Comparison of ENCODE assay signal across 26 cellular contexts in the genomic region with DNA sequence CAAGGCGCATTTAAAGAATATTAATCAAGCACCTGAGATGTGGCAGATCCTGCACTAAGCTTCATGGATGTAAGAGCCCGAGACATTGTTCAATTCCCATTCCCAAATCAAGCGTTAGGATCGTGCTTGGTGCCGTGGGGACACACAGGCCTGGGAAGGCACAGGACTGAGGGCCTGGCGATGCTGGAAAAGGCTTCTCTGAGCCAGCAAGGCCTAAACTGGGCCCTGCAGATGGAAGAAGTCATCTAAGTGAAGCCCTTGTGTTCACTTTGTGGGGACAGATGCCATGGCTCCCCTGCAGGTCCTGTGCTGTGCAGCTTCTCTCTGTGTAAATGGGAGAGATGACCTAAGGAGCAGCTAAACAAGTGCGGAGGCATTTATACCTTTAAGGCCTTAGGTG.
"Had no signal": no experiment of that assay in that cellular context is flagged by ENCODE, and none has a peak within 500 bp of the region (broad histone marks: within the 10 kb centered on the region; RNA-seq: fewer than 3 reads in every experiment).

No MANE protein-coding gene starts in this region.

- H3K4me2 ChIP-seq: neural progenitor cell had no signal

- H3K4me3 ChIP-seq: heart right ventricle, lung, mucosa of descending colon, neural progenitor cell, ovary, right lobe of liver, testis, tibial artery had no signal

- ATAC-seq: foreskin keratinocyte; mucosa of descending colon; natural killer cell treated with Interleukin-12 subunit alpha and Interleukin-12 subunit beta and Interleukin-15 and Interleukin-18, amount 100 ng/mL, for 72 hours had no signal

- H3K27me3 Mint-ChIP-seq: type B pancreatic cell had no signal

- DNase-seq: cerebellar nuclear complex; cortex of kidney; foreskin keratinocyte; glutamatergic neuron; immature natural killer cell; islet precursor cell; kidney glomerular epithelial cell; mucosa of descending colon; naive B cell; retina; right lobe of liver; small intestine; stimulated activated CD4-positive, alpha-beta T cell treated with anti-CD3 and anti-CD28 coated beads, Interleukin-15, amount 100 ng/mL, for 24 hours; stimulated activated CD4-positive, alpha-beta T cell treated with anti-CD3 and anti-CD28 coated beads, Interleukin-2, amount 100 ng/mL, for 48 hours; stimulated activated naive B cell treated with anti-CD40 and anti-IgM and Interleukin-4, amounts not matched to agents 10 μg/mL and 1 μg/mL and 100 μg/mL, for 72 hours; tibial artery had no signal

- H2AFZ ChIP-seq: neural progenitor cell had no signal

- H3K9ac ChIP-seq: neural progenitor cell had no signal

- H3K4me3 Mint-ChIP-seq: immature natural killer cell; memory B cell; mesothelial cell of epicardium; naive B cell; natural killer cell treated with Interleukin-12 subunit alpha and Interleukin-12 subunit beta and Interleukin-15 and Interleukin-18, amount 100 ng/mL, for 72 hours; neural progenitor cell; stimulated activated naive B cell treated with anti-CD40 and anti-IgM and Interleukin-4, amounts not matched to agents 10 μg/mL and 1 μg/mL and 100 μg/mL, for 72 hours; type B pancreatic cell had no signal

- H3K27ac ChIP-seq: epithelial cell of prostate, foreskin keratinocyte, heart right ventricle, neural progenitor cell, ovary, right lobe of liver, testis, tibial artery had no signal

- H3K4me1 Mint-ChIP-seq: immature natural killer cell, memory B cell, naive B cell had no signal

- H3K9me3 Mint-ChIP-seq: immature natural killer cell; memory B cell; mesothelial cell of epicardium; natural killer cell treated with Interleukin-12 subunit alpha and Interleukin-12 subunit beta and Interleukin-15 and Interleukin-18, amount 100 ng/mL, for 72 hours; neural progenitor cell; stimulated activated naive B cell treated with anti-CD40 and anti-IgM and Interleukin-4, amounts not matched to agents 10 μg/mL and 1 μg/mL and 100 μg/mL, for 72 hours; type B pancreatic cell had no signal

- H3K9me3 ChIP-seq: heart right ventricle, mucosa of descending colon, ovary, right lobe of liver, testis, tibial artery had no signal

- H3K36me3 Mint-ChIP-seq: memory B cell; mesothelial cell of epicardium; naive B cell; natural killer cell treated with Interleukin-12 subunit alpha and Interleukin-12 subunit beta and Interleukin-15 and Interleukin-18, amount 100 ng/mL, for 72 hours; neural progenitor cell; stimulated activated naive B cell treated with anti-CD40 and anti-IgM and Interleukin-4, amounts not matched to agents 10 μg/mL and 1 μg/mL and 100 μg/mL, for 72 hours; type B pancreatic cell had no signal

- H3K4me1 ChIP-seq: right lobe of liver had no signal

- H3K27me3 ChIP-seq: foreskin keratinocyte, neural progenitor cell, ovary, right lobe of liver, tibial artery had no signal

- H3K36me3 ChIP-seq: neural progenitor cell, ovary, right lobe of liver had no signal
